In genomic region chr6:134640975-134641429, GRCh38 we compare ENCODE assay signal across 7 cellular contexts.
DNase-seq lines count a peak whose midpoint lies in the region; ATAC-seq and TF ChIP-seq lines count a peak whose summit lies in the region.

No MANE protein-coding gene starts in this region.

- DNase-seq in NCI-H2107 (lab: John Stamatoyannopoulos, UW) (peak; percentile 43), breast epithelium (ENCODE audit: low spot score in 2 of 2) (peak; percentile 63 to 79), iris pigment epithelial cell (ENCODE audit: low read depth) (peak; percentile 97)
- peak; percentile 47 to 53 for DNase-seq in stimulated activated CD4-positive, alpha-beta T cell treated with anti-CD3 and anti-CD28 coated beads, Interleukin-15, amount 100 ng/mL, for 1 hour (ENCODE audit: low read depth in 1 of 2, low spot score in 1 of 2)

- no peak overlapping the region for H3K4me3 ChIP-seq in breast epithelium

- TF ChIP-seq CTCF in VCaP (conservative IDR thresholded peaks at IDR 0.05) = peak; percentile 90
- TF ChIP-seq CTCF in breast epithelium (IDR thresholded peaks at IDR 0.05) = peak; percentile 94 to 96 (median 96)

- intact Hi-C loops in breast epithelium (cut with DNase I; ENCODE audit: low total_unique reads) = no loop called here

- H3K27ac ChIP-seq in VCaP (no peak overlapping the region), breast epithelium (no peak overlapping the region)

- no peaks in the 10 kb centered on the region for H3K4me1 ChIP-seq in breast epithelium

- H3K9me3 ChIP-seq in breast epithelium = no peaks in the 10 kb centered on the region

- no peaks in the 10 kb centered on the region for H3K27me3 ChIP-seq in breast epithelium

- TF ChIP-seq POLR2A in breast epithelium (IDR thresholded peaks at IDR 0.05) = no peak

- H3K36me3 ChIP-seq in breast epithelium = no peaks in the 10 kb centered on the region

- ATAC-seq in GM18502 (IDR thresholded peaks at IDR 0.05; ENCODE audit: poor library complexity, unreplicated experiment) (peak; percentile 82), HG02884 (IDR thresholded peaks at IDR 0.05; ENCODE audit: unreplicated experiment) (peak; percentile 66)

Comparison
In these comparisons a context has a peak if more than half of its experiments do, and no peak if none do; other contexts are left out.
1. DNase-seq: peak in every context shown above with its lines; median percentile 97 in iris pigment epithelial cell; 71 in breast epithelium; 50 in stimulated activated CD4-positive, alpha-beta T cell treated with anti-CD3 and anti-CD28 coated beads, Interleukin-15, amount 100 ng/mL, for 1 hour; 43 in NCI-H2107.